16 cellular contexts compared by ENCODE assay signal in the genomic region with DNA sequence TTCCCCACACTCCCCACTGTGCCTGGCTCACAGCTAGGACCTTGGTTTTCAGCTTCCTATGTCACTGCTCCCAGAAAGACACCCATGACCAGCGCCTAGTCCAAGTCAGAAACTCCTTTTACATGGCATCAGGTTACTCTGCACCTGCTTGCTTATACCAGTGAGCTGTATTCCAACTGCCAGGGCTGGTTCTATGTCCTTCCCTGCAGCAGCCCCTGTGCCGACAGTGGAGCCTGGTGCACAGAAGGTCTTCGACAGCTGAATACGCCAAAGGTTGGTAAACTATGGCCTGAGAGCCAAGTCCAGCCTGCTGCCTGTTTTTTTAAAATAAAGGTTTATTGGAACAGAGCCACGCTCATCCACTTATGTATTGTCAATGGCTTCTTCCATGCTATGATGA.
DNase-seq lines count a peak whose midpoint lies in the region; ATAC-seq, FAIRE-seq and TF ChIP-seq lines count a peak whose summit lies in the region.
"Had no signal": no experiment of that assay in that cellular context is flagged by ENCODE, and none has a peak within 500 bp of the region (broad histone marks: within the 10 kb centered on the region; RNA-seq: fewer than 3 reads in every experiment).

No MANE protein-coding gene starts in this region.

- H3K4me1 ChIP-seq in kidney (ENCODE audit: control insufficient read depth in 1 of 2, insufficient read depth in 1 of 2, low read depth in 1 of 2, low read length in 2 of 2), result peaks cover 15 to 16% of the 10 kb centered on the region in 2 donors

- no peak overlapping the region for H3K4me3 ChIP-seq in kidney (ENCODE audit: low read length in 2 of 2)
- H3K4me3 ChIP-seq: body of pancreas, hepatocyte, K562 had no signal

- no peaks in the 10 kb centered on the region for H3K36me3 ChIP-seq in kidney (ENCODE audit: control insufficient read depth in 1 of 2, insufficient read depth in 2 of 2, low read length in 2 of 2)

- ATAC-seq in GM19351 (IDR thresholded peaks at IDR 0.05; ENCODE audit: unreplicated experiment) (no peak), HG02885 (IDR thresholded peaks at IDR 0.05; ENCODE audit: poor library complexity, unreplicated experiment) (no peak)
- ATAC-seq: body of pancreas, K562, PC-3 had no signal

- H3K27ac ChIP-seq in kidney (ENCODE audit: low read depth in 2 of 2, low read length in 2 of 2), result no peak overlapping the region
- H3K27ac ChIP-seq: 22Rv1, body of pancreas, hepatocyte, VCaP had no signal

- intact Hi-C loops in kidney (cut with DNase I), result no loop called here

- DNase-seq in DMS 273 (lab: John Stamatoyannopoulos, UW; ENCODE audit: unreplicated experiment), result peak; percentile 75
- DNase-seq in DMS 273 treated with DMSO at 0.1 percent for 48 hours (lab: John Stamatoyannopoulos, UW), result no peak
- peak; percentile 31 for DNase-seq in DMS79 treated with DMSO at 0.1 percent for 48 hours (lab: John Stamatoyannopoulos, UW)
- peak; percentile 67 for DNase-seq in NCI-H510A treated with DMSO at 0.1 percent for 48 hours (lab: John Stamatoyannopoulos, UW)
- peak; percentile 42 for DNase-seq in kidney
- DNase-seq in 8988T, result no peak
- DNase-seq: activated gamma-delta T cell, body of pancreas, NCI-H1694, PC-3 had no signal

- no peak for FAIRE-seq in kidney (lab: Jason Lieb, UNC)
- FAIRE-seq: K562 had no signal

- TF ChIP-seq CTCF in kidney (IDR thresholded peaks at IDR 0.05; ENCODE audit: borderline replicate concordance, extremely low read depth, insufficient read depth), result no peak

- H3K9ac ChIP-seq in kidney (ENCODE audit: low read length in 2 of 2), result no peak overlapping the region

- no peaks in the 10 kb centered on the region for H3K9me3 ChIP-seq in kidney (ENCODE audit: control insufficient read depth in 1 of 2, low read length in 2 of 2)
- H3K9me3 ChIP-seq: body of pancreas had no signal

Comparison
In these comparisons a context has a peak if more than half of its experiments do, and no peak if none do; other contexts are left out.
1. DNase-seq: peak in DMS 273 (single experiment), DMS79 treated with DMSO at 0.1 percent for 48 hours (single experiment), NCI-H510A treated with DMSO at 0.1 percent for 48 hours (single experiment) and kidney (single experiment); none in DMS 273 treated with DMSO at 0.1 percent for 48 hours (single experiment) and 8988T (single experiment).